Comparison of ENCODE assay signal across 7 cellular contexts in the genomic region with DNA sequence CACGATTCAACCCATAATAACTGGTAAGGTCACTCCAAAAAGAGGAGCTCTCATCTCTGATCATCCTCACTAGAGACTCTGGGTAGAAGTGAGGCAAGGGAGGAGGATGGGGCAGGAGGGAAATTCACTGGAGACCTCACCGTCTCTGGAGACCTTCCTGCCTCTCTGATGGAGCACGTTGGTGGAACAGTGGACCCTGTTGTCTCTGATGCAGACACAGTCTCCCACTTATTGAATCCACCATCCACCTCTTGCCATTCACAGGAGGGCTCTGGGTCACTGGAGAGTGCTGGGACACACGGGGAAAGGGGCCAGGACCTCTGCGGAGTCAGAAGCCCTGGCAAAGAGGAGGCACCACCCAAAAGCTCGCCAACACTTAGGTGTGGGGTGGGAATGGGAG.
"Had no signal": no experiment of that assay in that cellular context is flagged by ENCODE, and none has a peak within 500 bp of the region (broad histone marks: within the 10 kb centered on the region; RNA-seq: fewer than 3 reads in every experiment).

No MANE protein-coding gene starts in this region.

- H3K27ac Mint-ChIP-seq: IgD-negative memory B cell had no signal

- H3K4me1 Mint-ChIP-seq: IgD-negative memory B cell had no signal

- H3K4me2 ChIP-seq: KMS-11 had no signal

- H3K27ac ChIP-seq: HL-60, KMS-11 had no signal

- H3K36me3 Mint-ChIP-seq: IgD-negative memory B cell had no signal

- H3K4me3 ChIP-seq: K562 had no signal

- H3K4me3 Mint-ChIP-seq: IgD-negative memory B cell had no signal

- H3K9ac ChIP-seq: KMS-11 had no signal

- DNase-seq: IMR-90, KBM-7, KG1 had no signal
